Comparison of ENCODE assay signal across 25 cellular contexts in genomic region chr13:30268673-30269072, GRCh38.
"Had no signal": no experiment of that assay in that cellular context is flagged by ENCODE, and none has a peak within 500 bp of the region (broad histone marks: within the 10 kb centered on the region; RNA-seq: fewer than 3 reads in every experiment).

No MANE protein-coding gene starts in this region.

- H3K27ac ChIP-seq: colonic mucosa, epithelial cell of prostate, esophagus squamous epithelium, heart left ventricle, ovary, skin epidermis, thoracic aorta, uterus had no signal

- H3K36me3 ChIP-seq: colonic mucosa, esophagus squamous epithelium, ovary, thoracic aorta, uterus had no signal

- H3K9me3 ChIP-seq: colonic mucosa, esophagus squamous epithelium, heart left ventricle, ovary, thoracic aorta, uterus had no signal

- ATAC-seq: activated T-cell treated with anti-CD3 and anti-CD28 coated beads, Interleukin-2, amount 50 U/mL, for 4 hours; activated T-helper 17 cell treated with anti-CD3 and anti-CD28 coated beads, Interleukin-2, amount 50 U/mL, for 72 hours; heart left ventricle; naive thymus-derived CD4-positive, alpha-beta T cell; sciatic nerve had no signal

- H3K4me3 ChIP-seq: colonic mucosa, esophagus squamous epithelium, heart left ventricle, ovary, skin epidermis, thoracic aorta, uterus had no signal

- DNase-seq: activated CD4-positive, alpha-beta memory T cell treated with anti-CD3 and anti-CD28 coated beads, Interleukin-2, amount 10 ng/mL, durations not matched to agents 7 days and 5 days; activated CD4-positive, alpha-beta T cell treated with anti-CD3 and anti-CD28 coated beads, Interleukin-2, amount 10 ng/mL, durations not matched to agents 24 days and 14 days; activated CD4-positive, CD25-positive, alpha-beta regulatory T cell treated with anti-CD3 and anti-CD28 coated beads, Interleukin-2, amount 50 U/mL, for 72 hours; activated CD8-positive, alpha-beta memory T cell treated with anti-CD3 and anti-CD28 coated beads, Interleukin-2, amount 50 U/mL, for 48 hours; activated T-cell treated with anti-CD3 and anti-CD28 coated beads, Interleukin-2, amount 50 U/mL, for 4 hours; anterior cingulate cortex; cerebellar nuclear complex; colonic mucosa; effector CD8-positive, alpha-beta T cell; esophagus squamous epithelium; heart left ventricle; hypothalamus; midbrain; naive thymus-derived CD4-positive, alpha-beta T cell; ovary; retina; stimulated activated CD4-positive, alpha-beta T cell treated with anti-CD3 and anti-CD28 coated beads, Interleukin-12 subunit alpha, Interleukin-12 subunit beta, amount 100 ng/mL, for 4 hours; stimulated activated CD4-positive, alpha-beta T cell treated with anti-CD3 and anti-CD28 coated beads, Interleukin-4, amount 100 ng/mL, for 1 hour; T-helper 2 cell; uterus had no signal
